12 cellular contexts compared by ENCODE assay signal in the genomic region with DNA sequence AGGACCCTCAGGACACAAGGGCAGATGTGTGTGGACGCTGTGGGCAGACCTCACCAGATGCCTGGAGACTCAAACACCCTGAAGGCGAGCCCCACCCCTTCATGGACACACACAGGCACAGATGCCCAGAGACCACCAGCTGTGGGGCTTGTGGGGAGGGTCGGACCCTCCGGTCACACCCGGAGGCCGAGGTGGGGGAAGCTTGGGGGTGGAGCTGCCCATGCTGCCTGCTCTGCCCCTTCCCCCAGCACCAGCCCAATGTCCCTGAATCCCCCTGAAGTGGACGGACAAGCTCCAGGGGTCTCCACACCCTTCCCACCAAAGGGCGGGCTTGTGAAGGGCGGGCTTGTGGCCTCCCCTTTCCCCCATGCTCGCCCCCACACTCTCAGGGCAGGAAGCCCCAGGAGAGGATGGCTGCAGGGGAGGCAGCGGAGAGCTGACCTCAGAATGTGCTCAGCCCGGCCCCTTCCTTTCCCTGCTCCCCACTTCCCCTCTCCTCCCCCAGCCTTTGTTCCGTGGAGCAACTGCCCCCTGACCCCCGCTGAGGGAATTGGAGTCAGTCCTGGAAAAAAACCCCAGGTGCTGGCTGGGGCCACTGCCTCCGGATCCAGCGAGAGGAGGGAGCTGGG. TPM values are rescaled to one million over a fixed set of nuclear protein-coding genes. Genes with fewer than 3 reads are reported as not detected.
DNase-seq lines count a peak whose midpoint lies in the region; ATAC-seq, FAIRE-seq and TF ChIP-seq lines count a peak whose summit lies in the region.
"Had no signal": no experiment of that assay in that cellular context is flagged by ENCODE, and none has a peak within 500 bp of the region (broad histone marks: within the 10 kb centered on the region; RNA-seq: fewer than 3 reads in every experiment).

No MANE protein-coding gene starts in this region.

- peaks cover 41% of the 10 kb centered on the region for H3K4me1 ChIP-seq in HepG2 (ENCODE audit: insufficient read depth, low read length)
- peaks cover 5 to 17% (median 7%) of the 10 kb centered on the region in 4 donors for H3K4me1 ChIP-seq in transverse colon

- H3K36me3 Mint-ChIP-seq in activated CD4-positive, alpha-beta T cell treated with anti-CD3 and anti-CD28 coated beads for 36 hours (ENCODE audit: low read depth): no peaks in the 10 kb centered on the region
- H3K36me3 Mint-ChIP-seq in stimulated activated naive B cell treated with anti-CD40 and anti-IgM and Interleukin-4, amounts not matched to agents 10 μg/mL and 1 μg/mL and 100 μg/mL, for 72 hours: peaks cover 0 to 4% of the 10 kb centered on the region in 2 donors
- H3K36me3 Mint-ChIP-seq: type B pancreatic cell had no signal

- H3K4me3 ChIP-seq in choroid plexus epithelial cell (ENCODE audit: low read depth, low read length) (no peak overlapping the region), HepG2 (replicated peaks in 1 of 3; ENCODE audit: insufficient read depth in 1 of 3, low read depth in 2 of 3, low read length in 3 of 3) (peak overlapping the region; percentile 30 to 71 (median 47)), transverse colon (no peak overlapping the region)

- DNase-seq in activated CD4-positive, alpha-beta T cell treated with anti-CD3 and anti-CD28 coated beads for 36 hours: peak; percentile 3
- DNase-seq in activated CD4-positive, alpha-beta T cell treated with anti-CD3 and anti-CD28 coated beads for 48 hours: no peak
- peak; percentile 29 for DNase-seq in choroid plexus epithelial cell (ENCODE audit: low read depth)
- DNase-seq in HepG2 (ENCODE audit: low spot score): no peak
- DNase-seq in transverse colon: no peak
- no peak for DNase-seq in stimulated activated naive B cell treated with anti-CD40 and anti-IgM and Interleukin-4, amounts not matched to agents 10 μg/mL and 1 μg/mL and 100 μg/mL, for 72 hours
- no peak for DNase-seq in NK-92 (lab: John Stamatoyannopoulos, UW; ENCODE audit: unreplicated experiment)
- DNase-seq in central memory CD4-positive, alpha-beta T cell: no peak
- DNase-seq: ACHN; activated gamma-delta T cell; stimulated activated CD4-positive, alpha-beta T cell treated with anti-CD3 and anti-CD28 coated beads, Interleukin-1b, Interleukin-23, amount 100 ng/mL, for 48 hours had no signal

- in situ Hi-C loops in HepG2 (cut with HindIII; ENCODE audit: extremely low pct_ligation_motif_present, low pct_unique_long_range_greater_than_20kb) (no loop called here), transverse colon (cut with MboI; ENCODE audit: low pct_ligation_motif_present in 1 of 4, low pct_unique_long_range_greater_than_20kb in 1 of 4, low sequenced_read_pairs in 3 of 4) (no loop called here)

- no peaks in the 10 kb centered on the region for H4K20me1 ChIP-seq in HepG2 (ENCODE audit: insufficient read depth, low read length)

- POLR2A ChIA-PET in activated CD4-positive, alpha-beta T cell treated with anti-CD3 and anti-CD28 coated beads for 36 hours (lab: Charles Lee): no interaction called here
- POLR2A ChIA-PET in HepG2 (lab: Yijun Ruan, JAX): interaction anchor here (0.6 to 3.7 kb wide), 12 partner anchors 9 to 273 kb away, joined by 3 to 29 read pairs (median 5); a partner anchor contains a TSS

- H2AFZ ChIP-seq in HepG2 (ENCODE audit: low read length): no peak overlapping the region

- H3K36me3 ChIP-seq in HepG2 (replicated peaks in 1 of 2; ENCODE audit: control insufficient read depth in 1 of 2, insufficient read depth in 2 of 2, low read length in 2 of 2) (no peaks in the 10 kb centered on the region), transverse colon (no peaks in the 10 kb centered on the region)

- no peak for TF ChIP-seq POLR2A in HepG2 (IDR thresholded peaks at IDR 0.05; ENCODE audit: insufficient read depth in 1 of 2, low read depth in 2 of 2, low read length in 2 of 2)
- TF ChIP-seq POLR2A in transverse colon (IDR thresholded peaks at IDR 0.05): no peak

- no peak overlapping the region for H3K27ac ChIP-seq in HepG2 (ENCODE audit: extremely low read length, insufficient read depth, low read length)
- peak overlapping the region in 3 of 4 donors; percentile 10 to 32 (median 25) for H3K27ac ChIP-seq in transverse colon

- H3K27me3 ChIP-seq in HepG2 (ENCODE audit: control insufficient read depth in 1 of 2, insufficient read depth in 2 of 2, low read length in 2 of 2) (peaks cover 8 to 33% of the 10 kb centered on the region in 2 experiments), transverse colon (peaks cover 54% of the 10 kb centered on the region)

- H3K4me3 Mint-ChIP-seq in activated CD4-positive, alpha-beta T cell treated with anti-CD3 and anti-CD28 coated beads for 36 hours: no peak overlapping the region
- no peak overlapping the region for H3K4me3 Mint-ChIP-seq in stimulated activated naive B cell treated with anti-CD40 and anti-IgM and Interleukin-4, amounts not matched to agents 10 μg/mL and 1 μg/mL and 100 μg/mL, for 72 hours
- H3K4me3 Mint-ChIP-seq: type B pancreatic cell had no signal

- TF ChIP-seq RAD21 in HepG2 (CRISPR knock-in tag; IDR thresholded peaks at IDR 0.05): no peak

- no peak for ATAC-seq in activated CD4-positive, alpha-beta T cell treated with anti-CD3 and anti-CD28 coated beads for 36 hours
- ATAC-seq in HepG2: peak; percentile 14
- ATAC-seq in stimulated activated naive B cell treated with anti-CD40 and anti-IgM and Interleukin-4, amounts not matched to agents 10 μg/mL and 1 μg/mL and 100 μg/mL, for 72 hours (replicated peaks): no peak

- no peak overlapping the region for H3K27ac Mint-ChIP-seq in activated CD4-positive, alpha-beta T cell treated with anti-CD3 and anti-CD28 coated beads for 36 hours
- no peak overlapping the region for H3K27ac Mint-ChIP-seq in stimulated activated naive B cell treated with anti-CD40 and anti-IgM and Interleukin-4, amounts not matched to agents 10 μg/mL and 1 μg/mL and 100 μg/mL, for 72 hours
- H3K27ac Mint-ChIP-seq: type B pancreatic cell had no signal

- no TSS peak for BruUV-seq in HepG2 (replicated peaks; lab: Mats Ljungman, UMichigan)

- no peaks in the 10 kb centered on the region for H3K9me3 Mint-ChIP-seq in activated CD4-positive, alpha-beta T cell treated with anti-CD3 and anti-CD28 coated beads for 36 hours (ENCODE audit: low read depth)
- H3K9me3 Mint-ChIP-seq in stimulated activated naive B cell treated with anti-CD40 and anti-IgM and Interleukin-4, amounts not matched to agents 10 μg/mL and 1 μg/mL and 100 μg/mL, for 72 hours: peaks cover 0 to 1% of the 10 kb centered on the region in 2 donors
- H3K9me3 Mint-ChIP-seq: type B pancreatic cell had no signal

- intact Hi-C loops in activated CD4-positive, alpha-beta T cell treated with anti-CD3 and anti-CD28 coated beads for 36 hours (cut with DNase I, micrococcal nuclease): no loop called here
- intact Hi-C loops in HepG2 (cut with micrococcal nuclease; ENCODE audit: unreplicated experiment) (loop anchor here (1.0 kb wide), 1 partner anchor 12 kb away; no protein-coding TSS in a partner anchor), transverse colon (cut with DNase I; ENCODE audit: low total_unique reads) (loop anchor here (1.0 kb wide), 1 partner anchor 39 kb away; no protein-coding TSS in a partner anchor)

- TF ChIP-seq CTCF in choroid plexus epithelial cell (conservative IDR thresholded peaks at IDR 0.05; ENCODE audit: low read depth, low read length) (no peak), HepG2 (CRISPR knock-in tag; IDR thresholded peaks at IDR 0.05) (peak; percentile 20; the same call in 1 of the 2 replicates), transverse colon (IDR thresholded peaks at IDR 0.05) (no peak)

- H3K4me1 Mint-ChIP-seq in activated CD4-positive, alpha-beta T cell treated with anti-CD3 and anti-CD28 coated beads for 36 hours: peaks cover 16% of the 10 kb centered on the region
- H3K4me1 Mint-ChIP-seq in stimulated activated naive B cell treated with anti-CD40 and anti-IgM and Interleukin-4, amounts not matched to agents 10 μg/mL and 1 μg/mL and 100 μg/mL, for 72 hours: peaks cover 28 to 45% of the 10 kb centered on the region in 2 donors

- H3K4me2 ChIP-seq in HepG2 (ENCODE audit: low read depth, low read length): peak overlapping the region; percentile 66

- CTCF ChIA-PET in activated CD4-positive, alpha-beta T cell treated with anti-CD3 and anti-CD28 coated beads for 36 hours (lab: Charles Lee): interaction anchor here (0.7 kb wide), 1 partner anchor 18 kb away, joined by 3 read pairs; no protein-coding TSS in a partner anchor
- CTCF ChIA-PET in HepG2 (lab: Yijun Ruan, JAX; ENCODE audit: low intra/inter-chr PET ratio, low total read pairs): no interaction called here

- no peak for FAIRE-seq in HepG2 (lab: Jason Lieb, UNC)

- 6% methylated on average over 15 of the region's 16 CpGs for WGBS in HepG2 (ENCODE audit: low lambda C conversion rate)
- WGBS in transverse colon (ENCODE audit: low coverage in 1 of 2), 2 donors: 36% methylated on average over 16 of the region's 16 CpGs; no CpG with 5 or more reads in 1 of the 2 donors

- H3K79me2 ChIP-seq in HepG2 (ENCODE audit: insufficient read depth, low read length): no peaks in the 10 kb centered on the region

- H3K9ac ChIP-seq in HepG2 (ENCODE audit: insufficient read depth, low read depth, low read length): peak overlapping the region; percentile 39; the same call in 1 of the 2 replicates

- H3K27me3 Mint-ChIP-seq in activated CD4-positive, alpha-beta T cell treated with anti-CD3 and anti-CD28 coated beads for 36 hours: peaks cover 32% of the 10 kb centered on the region
- peaks cover 33 to 41% of the 10 kb centered on the region in 2 donors for H3K27me3 Mint-ChIP-seq in stimulated activated naive B cell treated with anti-CD40 and anti-IgM and Interleukin-4, amounts not matched to agents 10 μg/mL and 1 μg/mL and 100 μg/mL, for 72 hours
- H3K27me3 Mint-ChIP-seq: type B pancreatic cell had no signal

- no peak for TF ChIP-seq EP300 in HepG2 (IDR thresholded peaks at IDR 0.05; ENCODE audit: low read depth in 2 of 2, low read length in 2 of 2)
- no peak for TF ChIP-seq EP300 in HepG2 (CRISPR knock-in tag; IDR thresholded peaks at IDR 0.05; ENCODE audit: borderline replicate concordance)
- no peak for TF ChIP-seq EP300 in transverse colon (IDR thresholded peaks at IDR 0.05; ENCODE audit: low read depth)

- H3K9me3 ChIP-seq in HepG2 (ENCODE audit: low read length): no peaks in the 10 kb centered on the region
- H3K9me3 ChIP-seq in transverse colon: no peaks in the 10 kb centered on the region

RNA-seq across cellular contexts. Expression of a gene that starts 13.8 kb away (rescaled TPM):
- total RNA-seq in activated CD4-positive, alpha-beta T cell treated with anti-CD3 and anti-CD28 coated beads for 36 hours: under 1 TPM; 0.11 to 0.16 TPM
- total RNA-seq in HepG2 (2016; rRNA removed; fragmentation: Illumina TruSeq; extraction: Trizol): not detected in 2 replicates
- total RNA-seq in HepG2 (2016; cell fraction: cytosol; rRNA removed; fragmentation: Illumina TruSeq; extraction: Trizol; ENCODE audit: low read depth): not detected in 2 replicates
- not detected in 2 replicates for total RNA-seq in HepG2 (2016; cell fraction: insoluble cytoplasmic fraction; rRNA removed; fragmentation: Illumina TruSeq; extraction: Trizol)
- total RNA-seq in HepG2 (2016; cell fraction: membrane; rRNA removed; fragmentation: Illumina TruSeq; extraction: Trizol): not detected in 2 replicates
- not detected in 2 replicates for total RNA-seq in HepG2 (2016; cell fraction: nucleus; rRNA removed; fragmentation: Illumina TruSeq; extraction: Trizol)
- not detected in 2 replicates for polyA plus RNA-seq in HepG2 (2011; rRNA removed)
- not detected in 2 replicates for polyA plus RNA-seq in HepG2 (2011; cell fraction: cytosol; rRNA removed)
- not detected in 2 replicates for polyA plus RNA-seq in HepG2 (2011; cell fraction: nucleus; rRNA removed)
- not detected in 2 replicates for polyA plus RNA-seq in HepG2 (2012)
- polyA plus RNA-seq in HepG2 (2016; cell fraction: cytosol; fragmentation: Illumina TruSeq; extraction: Trizol; ENCODE audit: low read depth): not detected in 2 replicates
- polyA plus RNA-seq in HepG2 (2016; cell fraction: insoluble cytoplasmic fraction; fragmentation: Illumina TruSeq; extraction: Trizol; ENCODE audit: low read depth): not detected in 2 replicates
- not detected in 2 replicates for polyA plus RNA-seq in HepG2 (2016; cell fraction: membrane; fragmentation: Illumina TruSeq; extraction: Trizol; ENCODE audit: low read depth)
- not detected in 2 replicates for polyA plus RNA-seq in HepG2 (2016; cell fraction: nucleus; fragmentation: Illumina TruSeq; extraction: Trizol; ENCODE audit: insufficient read depth, low read depth)
- polyA minus RNA-seq in HepG2 (2011; rRNA and poly(A)+ RNA removed; ENCODE audit: low replicate concordance): not detected in 2 replicates
- polyA minus RNA-seq in HepG2 (2011; cell fraction: cytosol; rRNA and poly(A)+ RNA removed): not detected in 2 replicates
- not detected in 2 replicates for polyA minus RNA-seq in HepG2 (2011; cell fraction: nucleus; rRNA and poly(A)+ RNA removed)
- total RNA-seq in transverse colon: not detected

RNA-seq across cellular contexts. Expression of a gene that starts 16.4 kb away (rescaled TPM):
- total RNA-seq in activated CD4-positive, alpha-beta T cell treated with anti-CD3 and anti-CD28 coated beads for 36 hours: 1 to 10 TPM in 1 of 2 experiments, under 1 TPM in 1; 0.88 to 1.3 TPM
- total RNA-seq in HepG2 (2016; rRNA removed; fragmentation: Illumina TruSeq; extraction: Trizol) (10.9 and 13.5 TPM in 2 replicates), transverse colon (1 to 10 TPM; 2.3 to 6.0 (median 5.3) TPM)
- total RNA-seq in HepG2 (2016; cell fraction: cytosol; rRNA removed; fragmentation: Illumina TruSeq; extraction: Trizol; ENCODE audit: low read depth): 74.9 and 80.6 TPM in 2 replicates
- total RNA-seq in HepG2 (2016; cell fraction: insoluble cytoplasmic fraction; rRNA removed; fragmentation: Illumina TruSeq; extraction: Trizol): 10.9 and 15.4 TPM in 2 replicates
- 51.8 and 55.2 TPM in 2 replicates for total RNA-seq in HepG2 (2016; cell fraction: membrane; rRNA removed; fragmentation: Illumina TruSeq; extraction: Trizol)
- total RNA-seq in HepG2 (2016; cell fraction: nucleus; rRNA removed; fragmentation: Illumina TruSeq; extraction: Trizol): 8.7 and 9.2 TPM in 2 replicates
- polyA plus RNA-seq in HepG2 (2011; rRNA removed): 1.6 and 2.7 TPM in 2 replicates
- polyA plus RNA-seq in HepG2 (2011; cell fraction: cytosol; rRNA removed): 1.6 and 2.0 TPM in 2 replicates
- 7.2 and 7.6 TPM in 2 replicates for polyA plus RNA-seq in HepG2 (2011; cell fraction: nucleus; rRNA removed)
- 3.8 and 5.3 TPM in 2 replicates for polyA plus RNA-seq in HepG2 (2012)
- 0.45 and 0.85 TPM in 2 replicates for polyA plus RNA-seq in HepG2 (2016; cell fraction: cytosol; fragmentation: Illumina TruSeq; extraction: Trizol; ENCODE audit: low read depth)
- 3.9 and 4.2 TPM in 2 replicates for polyA plus RNA-seq in HepG2 (2016; cell fraction: insoluble cytoplasmic fraction; fragmentation: Illumina TruSeq; extraction: Trizol; ENCODE audit: low read depth)
- 1.4 and 1.5 TPM in 2 replicates for polyA plus RNA-seq in HepG2 (2016; cell fraction: membrane; fragmentation: Illumina TruSeq; extraction: Trizol; ENCODE audit: low read depth)
- 7.1 and 7.5 TPM in 2 replicates for polyA plus RNA-seq in HepG2 (2016; cell fraction: nucleus; fragmentation: Illumina TruSeq; extraction: Trizol; ENCODE audit: insufficient read depth, low read depth)
- polyA minus RNA-seq in HepG2 (2011; rRNA and poly(A)+ RNA removed; ENCODE audit: low replicate concordance): 18.8 and 33.6 TPM in 2 replicates
- polyA minus RNA-seq in HepG2 (2011; cell fraction: cytosol; rRNA and poly(A)+ RNA removed): 8.3 and 9.0 TPM in 2 replicates
- 5.4 and 9.1 TPM in 2 replicates for polyA minus RNA-seq in HepG2 (2011; cell fraction: nucleus; rRNA and poly(A)+ RNA removed)

RNA-seq across cellular contexts. Expression of a gene that starts 17.6 kb away (rescaled TPM):
- 10 to 100 TPM; 54.0 to 56.3 TPM for total RNA-seq in activated CD4-positive, alpha-beta T cell treated with anti-CD3 and anti-CD28 coated beads for 36 hours
- 156 and 187 TPM in 2 replicates for total RNA-seq in HepG2 (2016; rRNA removed; fragmentation: Illumina TruSeq; extraction: Trizol)
- 17.3 and 18.9 TPM in 2 replicates for total RNA-seq in HepG2 (2016; cell fraction: cytosol; rRNA removed; fragmentation: Illumina TruSeq; extraction: Trizol; ENCODE audit: low read depth)
- 159 and 183 TPM in 2 replicates for total RNA-seq in HepG2 (2016; cell fraction: insoluble cytoplasmic fraction; rRNA removed; fragmentation: Illumina TruSeq; extraction: Trizol)
- total RNA-seq in HepG2 (2016; cell fraction: membrane; rRNA removed; fragmentation: Illumina TruSeq; extraction: Trizol): 68.0 and 74.8 TPM in 2 replicates
- total RNA-seq in HepG2 (2016; cell fraction: nucleus; rRNA removed; fragmentation: Illumina TruSeq; extraction: Trizol): 80.6 and 85.7 TPM in 2 replicates
- polyA plus RNA-seq in HepG2 (2011; rRNA removed): 184 and 198 TPM in 2 replicates
- 197 and 204 TPM in 2 replicates for polyA plus RNA-seq in HepG2 (2011; cell fraction: cytosol; rRNA removed)
- 163 and 169 TPM in 2 replicates for polyA plus RNA-seq in HepG2 (2011; cell fraction: nucleus; rRNA removed)
- polyA plus RNA-seq in HepG2 (2012): 96.3 and 115 TPM in 2 replicates
- polyA plus RNA-seq in HepG2 (2016; cell fraction: cytosol; fragmentation: Illumina TruSeq; extraction: Trizol; ENCODE audit: low read depth): 18.7 and 19.4 TPM in 2 replicates
- polyA plus RNA-seq in HepG2 (2016; cell fraction: insoluble cytoplasmic fraction; fragmentation: Illumina TruSeq; extraction: Trizol; ENCODE audit: low read depth): 188 and 207 TPM in 2 replicates
- 59.6 and 59.7 TPM in 2 replicates for polyA plus RNA-seq in HepG2 (2016; cell fraction: membrane; fragmentation: Illumina TruSeq; extraction: Trizol; ENCODE audit: low read depth)
- 162 and 173 TPM in 2 replicates for polyA plus RNA-seq in HepG2 (2016; cell fraction: nucleus; fragmentation: Illumina TruSeq; extraction: Trizol; ENCODE audit: insufficient read depth, low read depth)
- 128 and 150 TPM in 2 replicates for polyA minus RNA-seq in HepG2 (2011; rRNA and poly(A)+ RNA removed; ENCODE audit: low replicate concordance)
- polyA minus RNA-seq in HepG2 (2011; cell fraction: cytosol; rRNA and poly(A)+ RNA removed): 114 and 118 TPM in 2 replicates
- polyA minus RNA-seq in HepG2 (2011; cell fraction: nucleus; rRNA and poly(A)+ RNA removed): 47.3 and 56.6 TPM in 2 replicates
- 10 to 100 TPM; 40.8 to 67.0 (median 62.6) TPM for total RNA-seq in transverse colon

RNA-seq across cellular contexts. Expression of a gene that starts 47.4 kb away (rescaled TPM):
- 10 to 100 TPM; 30.1 to 34.3 TPM for total RNA-seq in activated CD4-positive, alpha-beta T cell treated with anti-CD3 and anti-CD28 coated beads for 36 hours
- 54.3 and 64.5 TPM in 2 replicates for total RNA-seq in HepG2 (2016; rRNA removed; fragmentation: Illumina TruSeq; extraction: Trizol)
- total RNA-seq in HepG2 (2016; cell fraction: cytosol; rRNA removed; fragmentation: Illumina TruSeq; extraction: Trizol; ENCODE audit: low read depth): 11.9 and 12.0 TPM in 2 replicates
- total RNA-seq in HepG2 (2016; cell fraction: insoluble cytoplasmic fraction; rRNA removed; fragmentation: Illumina TruSeq; extraction: Trizol): 48.4 and 65.4 TPM in 2 replicates
- total RNA-seq in HepG2 (2016; cell fraction: membrane; rRNA removed; fragmentation: Illumina TruSeq; extraction: Trizol): 20.9 and 21.3 TPM in 2 replicates
- total RNA-seq in HepG2 (2016; cell fraction: nucleus; rRNA removed; fragmentation: Illumina TruSeq; extraction: Trizol): 36.9 and 44.3 TPM in 2 replicates
- polyA plus RNA-seq in HepG2 (2011; rRNA removed): 42.8 and 51.8 TPM in 2 replicates
- 50.7 and 53.5 TPM in 2 replicates for polyA plus RNA-seq in HepG2 (2011; cell fraction: cytosol; rRNA removed)
- 53.1 and 56.7 TPM in 2 replicates for polyA plus RNA-seq in HepG2 (2011; cell fraction: nucleus; rRNA removed)
- 35.9 and 42.1 TPM in 2 replicates for polyA plus RNA-seq in HepG2 (2012)
- 6.9 and 7.7 TPM in 2 replicates for polyA plus RNA-seq in HepG2 (2016; cell fraction: cytosol; fragmentation: Illumina TruSeq; extraction: Trizol; ENCODE audit: low read depth)
- 37.7 and 43.6 TPM in 2 replicates for polyA plus RNA-seq in HepG2 (2016; cell fraction: insoluble cytoplasmic fraction; fragmentation: Illumina TruSeq; extraction: Trizol; ENCODE audit: low read depth)
- 11.5 and 11.7 TPM in 2 replicates for polyA plus RNA-seq in HepG2 (2016; cell fraction: membrane; fragmentation: Illumina TruSeq; extraction: Trizol; ENCODE audit: low read depth)
- polyA plus RNA-seq in HepG2 (2016; cell fraction: nucleus; fragmentation: Illumina TruSeq; extraction: Trizol; ENCODE audit: insufficient read depth, low read depth): 52.1 and 53.7 TPM in 2 replicates
- 45.9 and 137 TPM in 2 replicates for polyA minus RNA-seq in HepG2 (2011; rRNA and poly(A)+ RNA removed; ENCODE audit: low replicate concordance)
- polyA minus RNA-seq in HepG2 (2011; cell fraction: cytosol; rRNA and poly(A)+ RNA removed): 49.8 and 50.2 TPM in 2 replicates
- polyA minus RNA-seq in HepG2 (2011; cell fraction: nucleus; rRNA and poly(A)+ RNA removed): 27.8 and 28.3 TPM in 2 replicates
- 10 to 100 TPM; 59.9 to 77.3 (median 71.4) TPM for total RNA-seq in transverse colon

Comparison
In these comparisons a context has a peak if more than half of its experiments do, and no peak if none do; other contexts are left out.
1. DNase-seq: peak in activated CD4-positive, alpha-beta T cell treated with anti-CD3 and anti-CD28 coated beads for 36 hours (single experiment) and choroid plexus epithelial cell (single experiment); none in activated CD4-positive, alpha-beta T cell treated with anti-CD3 and anti-CD28 coated beads for 48 hours (single experiment), HepG2 (single experiment), transverse colon (single experiment), stimulated activated naive B cell treated with anti-CD40 and anti-IgM and Interleukin-4, amounts not matched to agents 10 μg/mL and 1 μg/mL and 100 μg/mL, for 72 hours (single experiment), NK-92 (single experiment) and central memory CD4-positive, alpha-beta T cell (single experiment).
2. H3K4me3 ChIP-seq: peak in HepG2 (3 of 3); none in choroid plexus epithelial cell (single experiment) and transverse colon (0 of 4).
3. intact Hi-C loops: an anchor here in HepG2 (1.0 kb wide) and transverse colon (1.0 kb wide); none called in activated CD4-positive, alpha-beta T cell treated with anti-CD3 and anti-CD28 coated beads for 36 hours.